In genomic region chr1:229402329-229402728, GRCh38 we compare ENCODE assay signal across 4 cellular contexts. TPM values are rescaled to one million over a fixed set of nuclear protein-coding genes. Genes with fewer than 3 reads are reported as not detected.
"Had no signal": no experiment of that assay in that cellular context is flagged by ENCODE, and none has a peak within 500 bp of the region (broad histone marks: within the 10 kb centered on the region; RNA-seq: fewer than 3 reads in every experiment).

No MANE protein-coding gene starts in this region.

RNA-seq across cellular contexts. Expression of gene ACTA1, which starts 31.6 kb away (rescaled TPM):
- total RNA-seq: OCI-LY7, PC-9, RPMI7951, SJSA1 had no signal
